28 cellular contexts compared by ENCODE assay signal in the genomic region with DNA sequence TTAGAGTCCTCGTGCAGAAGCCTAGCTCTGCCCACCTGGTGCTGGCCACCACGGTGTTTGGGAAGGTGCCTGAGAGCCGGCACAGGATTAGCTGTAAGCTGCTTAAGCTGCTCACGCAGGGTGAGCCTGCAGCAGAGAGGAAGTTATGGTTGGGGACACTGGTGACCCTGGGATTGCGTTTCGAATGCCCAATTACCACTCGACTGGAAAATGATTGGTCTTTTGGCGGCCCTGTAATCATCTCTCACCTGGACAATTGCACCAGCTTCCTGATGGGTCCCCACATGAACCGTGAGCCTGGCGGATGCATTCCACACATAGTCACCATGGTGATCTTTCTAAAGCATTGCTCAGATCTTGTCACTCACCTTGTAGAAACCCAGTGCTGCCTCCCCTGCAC.
DNase-seq lines count a peak whose midpoint lies in the region; ATAC-seq and TF ChIP-seq lines count a peak whose summit lies in the region.
"Had no signal": no experiment of that assay in that cellular context is flagged by ENCODE, and none has a peak within 500 bp of the region (broad histone marks: within the 10 kb centered on the region; RNA-seq: fewer than 3 reads in every experiment).

No MANE protein-coding gene starts in this region.

- H3K4me1 ChIP-seq in PC-9 (replicated peaks; ENCODE audit: insufficient read depth) (peaks cover 39% of the 10 kb centered on the region), ovary (ENCODE audit: insufficient read depth) (no peaks in the 10 kb centered on the region)
- H3K4me1 ChIP-seq: gastrocnemius medialis, tibial artery had no signal

- H3K36me3 ChIP-seq in PC-9 (ENCODE audit: low read depth): no peaks in the 10 kb centered on the region
- H3K36me3 ChIP-seq in ovary: no peaks in the 10 kb centered on the region
- H3K36me3 ChIP-seq: brain microvascular endothelial cell, esophagus squamous epithelium, gastrocnemius medialis, right atrium auricular region, tibial artery had no signal

- no peaks in the 10 kb centered on the region for H3K79me2 ChIP-seq in PC-9 (ENCODE audit: low read depth)

- no TSS peak for BruUV-seq in PC-9 (replicated peaks; lab: Mats Ljungman, UMichigan)

- H3K36me3 Mint-ChIP-seq in nephron (ENCODE audit: low read depth): no peaks in the 10 kb centered on the region
- H3K36me3 Mint-ChIP-seq in activated CD4-positive, alpha-beta memory T cell treated with anti-CD3 and anti-CD28 coated beads, Interleukin-2, amount 10 ng/mL, durations not matched to agents 7 days and 5 days (ENCODE audit: low read depth): no peaks in the 10 kb centered on the region
- H3K36me3 Mint-ChIP-seq: WTC11 had no signal

- peaks cover 53% of the 10 kb centered on the region for H3K4me1 Mint-ChIP-seq in nephron
- H3K4me1 Mint-ChIP-seq in activated CD4-positive, alpha-beta memory T cell treated with anti-CD3 and anti-CD28 coated beads, Interleukin-2, amount 10 ng/mL, durations not matched to agents 7 days and 5 days: peaks cover 3% of the 10 kb centered on the region

- peak; percentile 41 for DNase-seq in COR-L47 (lab: John Stamatoyannopoulos, UW)
- peak; percentile 4 for DNase-seq in NCI-H1417 treated with DMSO at 0.1 percent for 48 hours (lab: John Stamatoyannopoulos, UW)
- peak; percentile 40 to 73 for DNase-seq in PC-9
- DNase-seq in ovary: no peak
- DNase-seq in activated CD4-positive, alpha-beta memory T cell treated with anti-CD3 and anti-CD28 coated beads, Interleukin-2, amount 10 ng/mL, durations not matched to agents 7 days and 5 days: no peak
- DNase-seq: activated CD4-positive, alpha-beta T cell treated with anti-CD3 and anti-CD28 coated beads, Interleukin-2, amount 50 U/mL, for 48 hours; activated effector memory CD4-positive, alpha-beta T cell treated with anti-CD3 and anti-CD28 coated beads, Interleukin-2, amount 50 U/mL, for 16 hours; activated naive CD8-positive, alpha-beta T cell treated with anti-CD3 and anti-CD28 coated beads, Interleukin-2, amount 50 U/mL, for 24 hours; brain microvascular endothelial cell; esophagus squamous epithelium; gastrocnemius medialis; H7; islet precursor cell; NCI-H187; NCI-H446 treated with DMSO at 0.1 percent for 48 hours; stimulated activated CD4-positive, alpha-beta T cell treated with anti-CD3 and anti-CD28 coated beads, Interleukin-4, amount 100 ng/mL, for 4 hours; tibial artery had no signal

- WGBS in ovary, 3 donors: 84 to 85% (median 85%) methylated on average over 10 of the region's 10 CpGs

- H3K27ac ChIP-seq in PC-9 (no peak overlapping the region), ovary (no peak overlapping the region)
- H3K27ac ChIP-seq: brain microvascular endothelial cell, esophagus squamous epithelium, gastrocnemius medialis, right atrium auricular region, SK-N-MC, tibial artery had no signal

- TF ChIP-seq EP300 in ovary (IDR thresholded peaks at IDR 0.05): no peak

- peak overlapping the region; percentile 50 to 82 (median 61) for H3K27ac Mint-ChIP-seq in nephron
- H3K27ac Mint-ChIP-seq in activated CD4-positive, alpha-beta memory T cell treated with anti-CD3 and anti-CD28 coated beads, Interleukin-2, amount 10 ng/mL, durations not matched to agents 7 days and 5 days: no peak overlapping the region
- H3K27ac Mint-ChIP-seq: activated naive CD8-positive, alpha-beta T cell treated with anti-CD3 and anti-CD28 coated beads, Interleukin-2, amount 50 U/mL, for 24 hours; stimulated activated naive CD8-positive, alpha-beta T cell treated with anti-CD3 and anti-CD28 coated beads, Interleukin-15, Interleukin-2, amounts not matched to agents 100 ng/mL and 50 ng/mL, for 24 hours; T-helper 2 cell treated with Interferon-gamma antibody and Interleukin-4, amounts not matched to agents 5 μg/mL and 100 μg/mL, for 36 hours; WTC11 had no signal

- H4K20me1 ChIP-seq in PC-9 (ENCODE audit: insufficient read depth): no peaks in the 10 kb centered on the region

- no peak overlapping the region for H2AFZ ChIP-seq in PC-9

- peaks cover 29% of the 10 kb centered on the region for H3F3A ChIP-seq in PC-9 (ENCODE audit: insufficient read depth, low read depth)

- H3K27me3 Mint-ChIP-seq in nephron (ENCODE audit: low read depth): peaks cover 12% of the 10 kb centered on the region
- peaks cover 3% of the 10 kb centered on the region for H3K27me3 Mint-ChIP-seq in activated CD4-positive, alpha-beta memory T cell treated with anti-CD3 and anti-CD28 coated beads, Interleukin-2, amount 10 ng/mL, durations not matched to agents 7 days and 5 days

- no peak for TF ChIP-seq POLR2A in ovary (IDR thresholded peaks at IDR 0.05)

- H3K4me2 ChIP-seq in PC-9: no peak overlapping the region
- H3K4me2 ChIP-seq: A549 had no signal

- POLR2A ChIA-PET in PC-9 (lab: Charles Lee; ENCODE audit: unreplicated experiment): interaction anchor here (0.5 kb wide), 1 partner anchor 142 kb away, joined by 3 read pairs; no protein-coding TSS in a partner anchor
- POLR2A ChIA-PET in activated CD4-positive, alpha-beta memory T cell treated with anti-CD3 and anti-CD28 coated beads, Interleukin-2, amount 10 ng/mL, durations not matched to agents 7 days and 5 days (lab: Charles Lee): no interaction called here

- ATAC-seq in HG03571 (IDR thresholded peaks at IDR 0.05; ENCODE audit: unreplicated experiment) (no peak), GM21360 (IDR thresholded peaks at IDR 0.05; ENCODE audit: unreplicated experiment) (no peak)
- ATAC-seq: A549; activated naive CD8-positive, alpha-beta T cell treated with anti-CD3 and anti-CD28 coated beads, Interleukin-2, amount 50 U/mL, for 24 hours; gastrocnemius medialis; K562; WTC11 had no signal

- no peaks in the 10 kb centered on the region for H3K9me3 Mint-ChIP-seq in nephron
- H3K9me3 Mint-ChIP-seq in activated CD4-positive, alpha-beta memory T cell treated with anti-CD3 and anti-CD28 coated beads, Interleukin-2, amount 10 ng/mL, durations not matched to agents 7 days and 5 days: no peaks in the 10 kb centered on the region
- H3K9me3 Mint-ChIP-seq: activated naive CD8-positive, alpha-beta T cell treated with anti-CD3 and anti-CD28 coated beads, Interleukin-2, amount 50 U/mL, for 24 hours; stimulated activated naive CD8-positive, alpha-beta T cell treated with anti-CD3 and anti-CD28 coated beads, Interleukin-15, Interleukin-2, amounts not matched to agents 100 ng/mL and 50 ng/mL, for 24 hours; T-helper 2 cell treated with Interferon-gamma antibody and Interleukin-4, amounts not matched to agents 5 μg/mL and 100 μg/mL, for 36 hours; WTC11 had no signal

- H3K27me3 ChIP-seq in PC-9 (ENCODE audit: insufficient read depth, low read depth) (no peaks in the 10 kb centered on the region), ovary (no peaks in the 10 kb centered on the region)
- H3K27me3 ChIP-seq: esophagus squamous epithelium, gastrocnemius medialis, right atrium auricular region, tibial artery had no signal

- H3K4me3 ChIP-seq in PC-9 (no peak overlapping the region), ovary (no peak overlapping the region)
- H3K4me3 ChIP-seq: A549, esophagus squamous epithelium, gastrocnemius medialis, K562, lung, right atrium auricular region, SK-N-MC, tibial artery had no signal

- H3K9me2 ChIP-seq in PC-9 (ENCODE audit: insufficient read depth): no peaks in the 10 kb centered on the region

- intact Hi-C loops in PC-9 (cut with micrococcal nuclease; ENCODE audit: unreplicated experiment): no loop called here
- intact Hi-C loops in ovary (cut with DNase I): no loop called here

- H3K4me3 Mint-ChIP-seq in nephron: no peak overlapping the region
- H3K4me3 Mint-ChIP-seq in activated CD4-positive, alpha-beta memory T cell treated with anti-CD3 and anti-CD28 coated beads, Interleukin-2, amount 10 ng/mL, durations not matched to agents 7 days and 5 days: no peak overlapping the region
- H3K4me3 Mint-ChIP-seq: activated naive CD8-positive, alpha-beta T cell treated with anti-CD3 and anti-CD28 coated beads, Interleukin-2, amount 50 U/mL, for 24 hours; stimulated activated naive CD8-positive, alpha-beta T cell treated with anti-CD3 and anti-CD28 coated beads, Interleukin-15, Interleukin-2, amounts not matched to agents 100 ng/mL and 50 ng/mL, for 24 hours; T-helper 2 cell treated with Interferon-gamma antibody and Interleukin-4, amounts not matched to agents 5 μg/mL and 100 μg/mL, for 36 hours; WTC11 had no signal

- H3K9me3 ChIP-seq in PC-9 (ENCODE audit: insufficient read depth, low read depth): no peaks in the 10 kb centered on the region
- no peaks in the 10 kb centered on the region for H3K9me3 ChIP-seq in ovary
- H3K9me3 ChIP-seq: A549, esophagus squamous epithelium, gastrocnemius medialis, right atrium auricular region, tibial artery had no signal

- TF ChIP-seq CTCF in PC-9 (conservative IDR thresholded peaks at IDR 0.05) (no peak), nephron (IDR thresholded peaks at IDR 0.05; ENCODE audit: unreplicated experiment in 3 of 3) (no peak), ovary (IDR thresholded peaks at IDR 0.05) (no peak)

- CTCF ChIA-PET in PC-9 (lab: Charles Lee): no interaction called here
- CTCF ChIA-PET in activated CD4-positive, alpha-beta memory T cell treated with anti-CD3 and anti-CD28 coated beads, Interleukin-2, amount 10 ng/mL, durations not matched to agents 7 days and 5 days (lab: Charles Lee): no interaction called here

Comparison
In these comparisons a context has a peak if more than half of its experiments do, and no peak if none do; other contexts are left out.
1. DNase-seq: peak in COR-L47 (single experiment), NCI-H1417 treated with DMSO at 0.1 percent for 48 hours (single experiment) and PC-9 (2 of 2); none in ovary (0 of 5) and activated CD4-positive, alpha-beta memory T cell treated with anti-CD3 and anti-CD28 coated beads, Interleukin-2, amount 10 ng/mL, durations not matched to agents 7 days and 5 days (single experiment).